ENCODE assay signal across 18 cellular contexts in genomic region chr19:5558101-5558621, GRCh38. TPM values are rescaled to one million over a fixed set of nuclear protein-coding genes. Genes with fewer than 3 reads are reported as not detected.
"Had no signal": no experiment of that assay in that cellular context is flagged by ENCODE, and none has a peak within 500 bp of the region (broad histone marks: within the 10 kb centered on the region; RNA-seq: fewer than 3 reads in every experiment).

No MANE protein-coding gene starts in this region.

- ATAC-seq: right lobe of liver; stimulated activated naive B cell treated with anti-CD40 and anti-IgM and Interleukin-4, amounts not matched to agents 10 μg/mL and 1 μg/mL and 100 μg/mL, for 72 hours; T-helper 17 cell had no signal

- FAIRE-seq: astrocyte, endothelial cell of umbilical vein had no signal

- H3K27ac Mint-ChIP-seq: activated B cell treated with CpG ODN at 0.5 μM for 24 hours; activated CD4-positive, alpha-beta T cell treated with anti-CD3 and anti-CD28 coated beads, Interleukin-2, amount 10 ng/mL, durations not matched to agents 24 days and 14 days; activated naive CD4-positive, alpha-beta T cell treated with anti-CD3 and anti-CD28 coated beads for 36 hours; activated T-helper 1 cell treated with anti-CD3 and anti-CD28 coated beads, Interleukin-12 subunit alpha, Interleukin-12 subunit beta, Interleukin-2, Interleukin-4 antibody, amounts not matched to agents 30 ng/mL and 10 ng/mL and 1 ng/mL, durations not matched to agents 14 hours and 24 hours and 36 hours; stimulated activated naive B cell treated with anti-CD40 and anti-IgM and Interleukin-4, amounts not matched to agents 10 μg/mL and 1 μg/mL and 100 μg/mL, for 72 hours; T-helper 17 cell had no signal

- H3K27me3 ChIP-seq: hepatocyte, right lobe of liver had no signal

- DNase-seq: activated B cell treated with CpG ODN at 0.5 μM for 24 hours; activated CD4-positive, alpha-beta T cell treated with anti-CD3 and anti-CD28 coated beads, Interleukin-2, amount 10 ng/mL, durations not matched to agents 24 days and 14 days; activated naive CD4-positive, alpha-beta T cell treated with anti-CD3 and anti-CD28 coated beads for 36 hours; caudate nucleus; effector CD4-positive, alpha-beta T cell; lower lobe of right lung; naive B cell; right lobe of liver; stimulated activated CD4-positive, alpha-beta T cell treated with anti-CD3 and anti-CD28 coated beads, Interleukin-2, amount 100 ng/mL, for 24 hours; stimulated activated naive B cell treated with anti-CD40 and anti-IgM and Interleukin-4, amounts not matched to agents 10 μg/mL and 1 μg/mL and 100 μg/mL, for 72 hours; T-helper 17 cell; transverse colon had no signal

- H3K9me3 Mint-ChIP-seq: activated CD4-positive, alpha-beta T cell treated with anti-CD3 and anti-CD28 coated beads, Interleukin-2, amount 10 ng/mL, durations not matched to agents 24 days and 14 days had no signal

- H3K4me1 Mint-ChIP-seq: activated B cell treated with CpG ODN at 0.5 μM for 24 hours; activated CD4-positive, alpha-beta T cell treated with anti-CD3 and anti-CD28 coated beads, Interleukin-2, amount 10 ng/mL, durations not matched to agents 24 days and 14 days; T-helper 17 cell had no signal

- H3K9me3 ChIP-seq: lower lobe of right lung, prostate gland, right lobe of liver had no signal

- H3K4me3 Mint-ChIP-seq: activated B cell treated with CpG ODN at 0.5 μM for 24 hours; activated CD4-positive, alpha-beta T cell treated with anti-CD3 and anti-CD28 coated beads, Interleukin-2, amount 10 ng/mL, durations not matched to agents 24 days and 14 days; activated naive CD4-positive, alpha-beta T cell treated with anti-CD3 and anti-CD28 coated beads for 36 hours; activated T-helper 1 cell treated with anti-CD3 and anti-CD28 coated beads, Interleukin-12 subunit alpha, Interleukin-12 subunit beta, Interleukin-2, Interleukin-4 antibody, amounts not matched to agents 30 ng/mL and 10 ng/mL and 1 ng/mL, durations not matched to agents 14 hours and 24 hours and 36 hours; naive B cell; stimulated activated naive B cell treated with anti-CD40 and anti-IgM and Interleukin-4, amounts not matched to agents 10 μg/mL and 1 μg/mL and 100 μg/mL, for 72 hours; T-helper 17 cell had no signal

- H3K4me1 ChIP-seq: lower lobe of right lung, prostate gland, right lobe of liver, transverse colon had no signal

- H3K27ac ChIP-seq: coronary artery, hepatocyte, lower lobe of right lung, prostate gland, right lobe of liver, transverse colon had no signal

- H3K4me3 ChIP-seq: coronary artery, hepatocyte, lower lobe of right lung, prostate gland, right lobe of liver, transverse colon had no signal

- H3K36me3 ChIP-seq: lower lobe of right lung, prostate gland, right lobe of liver, transverse colon had no signal

RNA-seq across cellular contexts. Expression of gene TINCR, which starts 9.6 kb away (rescaled TPM):
- total RNA-seq: endothelial cell of umbilical vein had no signal
